12 cellular contexts compared by ENCODE assay signal in genomic region chr15:78830514-78831228, GRCh38. TPM values are rescaled to one million over a fixed set of nuclear protein-coding genes. Genes with fewer than 3 reads are reported as not detected.
DNase-seq lines count a peak whose midpoint lies in the region; ATAC-seq, FAIRE-seq and TF ChIP-seq lines count a peak whose summit lies in the region.
"Had no signal": no experiment of that assay in that cellular context is flagged by ENCODE, and none has a peak within 500 bp of the region (broad histone marks: within the 10 kb centered on the region; RNA-seq: fewer than 3 reads in every experiment).

No MANE protein-coding gene starts in this region.

- no peaks in the 10 kb centered on the region for H4K20me1 ChIP-seq in GM23338 (replicated peaks; ENCODE audit: insufficient read depth)
- H4K20me1 ChIP-seq in astrocyte (ENCODE audit: insufficient read depth, low read length) = no peaks in the 10 kb centered on the region

- FAIRE-seq in astrocyte (lab: Jason Lieb, UNC) = no peak

- H3K4me2 ChIP-seq in GM23338 = peak overlapping the region; percentile 51; the same call in 1 of the 2 replicates
- no peak overlapping the region for H3K4me2 ChIP-seq in astrocyte (ENCODE audit: low read length)

- H3K9ac ChIP-seq in astrocyte (ENCODE audit: low read length) = no peak overlapping the region
- H3K9ac ChIP-seq in colonic mucosa (ENCODE audit: low read depth in 2 of 2, low read length in 2 of 2) = no peak overlapping the region

- no peak overlapping the region for H3K27ac ChIP-seq in CD4-positive, alpha-beta T cell (ENCODE audit: low read depth, low read length)
- H3K27ac ChIP-seq in GM23338 (ENCODE audit: low read depth) (0 out of 2 replicates have a peak overlapping the region, but pooled peaks have one; percentile 19), astrocyte (ENCODE audit: low read depth, low read length) (no peak overlapping the region), colonic mucosa (no peak overlapping the region)
- no peak overlapping the region for H3K27ac ChIP-seq in naive thymus-derived CD4-positive, alpha-beta T cell (ENCODE audit: low read depth, low read length)

- no peaks in the 10 kb centered on the region for H3K36me3 Mint-ChIP-seq in CD4-positive, alpha-beta T cell (ENCODE audit: low read depth)
- H3K36me3 Mint-ChIP-seq in GM23338 (ENCODE audit: low read depth) (no peaks in the 10 kb centered on the region), astrocyte (ENCODE audit: low read depth, unreplicated experiment) (no peaks in the 10 kb centered on the region)
- peaks cover 0 to 3% (median 0%) of the 10 kb centered on the region in 5 donors for H3K36me3 Mint-ChIP-seq in naive thymus-derived CD4-positive, alpha-beta T cell

- peak overlapping the region; percentile 96 for H2AFZ ChIP-seq in GM23338
- peak overlapping the region; percentile 47 for H2AFZ ChIP-seq in astrocyte (ENCODE audit: low read depth, low read length)

- H3K9me3 ChIP-seq in CD4-positive, alpha-beta T cell (ENCODE audit: control insufficient read depth, low read length) = no peaks in the 10 kb centered on the region
- H3K9me3 ChIP-seq in astrocyte (ENCODE audit: insufficient read depth, low read depth, low read length) (no peaks in the 10 kb centered on the region), colonic mucosa (no peaks in the 10 kb centered on the region)
- H3K9me3 ChIP-seq in naive thymus-derived CD4-positive, alpha-beta T cell (ENCODE audit: control insufficient read depth in 2 of 3, low read length in 3 of 3) = no peaks in the 10 kb centered on the region

- POLR2A ChIA-PET in CD4-positive, alpha-beta T cell (lab: Charles Lee) = interaction anchor here (0.6 to 1.2 kb wide), 2 partner anchors 43 to 77 kb away, joined by 3 to 4 read pairs; partner anchors contain the start of gene MORF4L1
- POLR2A ChIA-PET in naive thymus-derived CD4-positive, alpha-beta T cell (lab: Charles Lee) = interaction anchor here (1.1 kb wide), 1 partner anchor 43 kb away, joined by 7 read pairs; the partner anchor contains the start of gene MORF4L1

- H3K27ac Mint-ChIP-seq in CD4-positive, alpha-beta T cell = no peak overlapping the region
- H3K27ac Mint-ChIP-seq in GM23338 = no peak overlapping the region
- no peak overlapping the region for H3K27ac Mint-ChIP-seq in astrocyte (ENCODE audit: unreplicated experiment)
- peak overlapping the region in 1 of 9 donors; percentile 45 for H3K27ac Mint-ChIP-seq in naive thymus-derived CD4-positive, alpha-beta T cell

- H3K4me1 Mint-ChIP-seq in CD4-positive, alpha-beta T cell (ENCODE audit: low read depth) = no peaks in the 10 kb centered on the region
- peaks cover 3% of the 10 kb centered on the region; the same call in 2 of the 3 replicates for H3K4me1 Mint-ChIP-seq in GM23338
- H3K4me1 Mint-ChIP-seq in astrocyte (ENCODE audit: low read depth, unreplicated experiment) = no peaks in the 10 kb centered on the region
- H3K4me1 Mint-ChIP-seq in naive thymus-derived CD4-positive, alpha-beta T cell = peaks cover 0 to 10% (median 3%) of the 10 kb centered on the region in 7 donors

- H3K4me1 ChIP-seq in GM23338 (ENCODE audit: insufficient read depth) = peaks cover 6% of the 10 kb centered on the region; the same call in 1 of the 2 replicates
- H3K4me1 ChIP-seq in astrocyte (ENCODE audit: insufficient read depth, low read length) = no peaks in the 10 kb centered on the region
- no peaks in the 10 kb centered on the region for H3K4me1 ChIP-seq in naive thymus-derived CD4-positive, alpha-beta T cell (ENCODE audit: control insufficient read depth in 2 of 2, insufficient read depth in 2 of 2, low read length in 2 of 2)
- no peaks in the 10 kb centered on the region for H3K4me1 ChIP-seq in colonic mucosa

- H3K9me2 ChIP-seq in GM23338 (ENCODE audit: insufficient read depth) = no peaks in the 10 kb centered on the region

- H3K79me2 ChIP-seq in GM23338 (replicated peaks; ENCODE audit: insufficient read depth) (no peaks in the 10 kb centered on the region), astrocyte (ENCODE audit: insufficient read depth, low read length) (no peaks in the 10 kb centered on the region)

- 0 out of 2 replicates have a peak, but pooled peaks cover 3% of the 10 kb centered on the region for H3F3A ChIP-seq in GM23338 (replicated peaks; ENCODE audit: low read depth)

- H3K9me3 Mint-ChIP-seq in CD4-positive, alpha-beta T cell = no peaks in the 10 kb centered on the region
- H3K9me3 Mint-ChIP-seq in GM23338 = no peaks in the 10 kb centered on the region
- no peaks in the 10 kb centered on the region for H3K9me3 Mint-ChIP-seq in astrocyte (ENCODE audit: unreplicated experiment)
- no peaks in the 10 kb centered on the region for H3K9me3 Mint-ChIP-seq in naive thymus-derived CD4-positive, alpha-beta T cell

- peak; percentile 39 for ATAC-seq in CD4-positive, alpha-beta T cell (ENCODE audit: poor library complexity)
- ATAC-seq in GM23338 = peak; percentile 84
- peak; percentile 57 for ATAC-seq in naive thymus-derived CD4-positive, alpha-beta T cell
- ATAC-seq in GM21825 (IDR thresholded peaks at IDR 0.05; ENCODE audit: unreplicated experiment) = no peak
- ATAC-seq: PC-3 had no signal

- H3K4me3 Mint-ChIP-seq in CD4-positive, alpha-beta T cell = peak overlapping the region; percentile 73
- H3K4me3 Mint-ChIP-seq in GM23338 (no peak overlapping the region), astrocyte (ENCODE audit: unreplicated experiment) (no peak overlapping the region)
- peak overlapping the region; percentile 45 to 89 (median 77) for H3K4me3 Mint-ChIP-seq in naive thymus-derived CD4-positive, alpha-beta T cell

- DNase-seq in CD4-positive, alpha-beta T cell = peak in 1 of 10 experiments; percentile 1
- peak; percentile 74 for DNase-seq in GM23338 (ENCODE audit: low spot score)
- no peak for DNase-seq in astrocyte (ENCODE audit: low read depth)
- peak in 3 of 9 donors; percentile 10 to 20 (median 18) for DNase-seq in naive thymus-derived CD4-positive, alpha-beta T cell
- no peak for DNase-seq in SKM-1 treated with dmso at 0.1 percent for 144 hours (lab: John Stamatoyannopoulos, UW; ENCODE audit: unreplicated experiment)
- DNase-seq in NCI-H2029 treated with DMSO at 0.1 percent for 48 hours (lab: John Stamatoyannopoulos, UW) = no peak
- no peak for DNase-seq in colonic mucosa
- DNase-seq: COR-L47; PC-3; stimulated activated CD4-positive, alpha-beta T cell treated with anti-CD3 and anti-CD28 coated beads, Interleukin-12 subunit alpha, Interleukin-12 subunit beta, amount 100 ng/mL, for 4 hours; stimulated activated CD8-positive, alpha-beta memory T cell treated with anti-CD3 and anti-CD28 coated beads, Interleukin-4, amount 100 ng/mL, for 48 hours had no signal

- no peaks in the 10 kb centered on the region for H3K27me3 ChIP-seq in CD4-positive, alpha-beta T cell (ENCODE audit: control insufficient read depth, insufficient read depth, low read length)
- no peaks in the 10 kb centered on the region for H3K27me3 ChIP-seq in GM23338 (ENCODE audit: insufficient read depth)
- H3K27me3 ChIP-seq in astrocyte (ENCODE audit: insufficient read depth, low read length) = peaks cover 8% of the 10 kb centered on the region
- no peaks in the 10 kb centered on the region for H3K27me3 ChIP-seq in naive thymus-derived CD4-positive, alpha-beta T cell (ENCODE audit: control insufficient read depth in 2 of 2, insufficient read depth in 2 of 2, low read length in 2 of 2)
- no peaks in the 10 kb centered on the region for H3K27me3 ChIP-seq in colonic mucosa

- H3K36me3 ChIP-seq in GM23338 (ENCODE audit: insufficient read depth) (no peaks in the 10 kb centered on the region), astrocyte (ENCODE audit: insufficient read depth, low read length) (no peaks in the 10 kb centered on the region), colonic mucosa (no peaks in the 10 kb centered on the region)
- no peaks in the 10 kb centered on the region for H3K36me3 ChIP-seq in naive thymus-derived CD4-positive, alpha-beta T cell (ENCODE audit: control insufficient read depth in 2 of 3, insufficient read depth in 3 of 3, low read length in 3 of 3)

- TF ChIP-seq CTCF in CD4-positive, alpha-beta T cell (IDR thresholded peaks at IDR 0.05) = no peak
- TF ChIP-seq CTCF in GM23338 (conservative IDR thresholded peaks at IDR 0.05; ENCODE audit: low read depth in 2 of 2) = no peak
- no peak for TF ChIP-seq CTCF in astrocyte (IDR thresholded peaks at IDR 0.05; ENCODE audit: insufficient read depth, low read depth, low read length)
- no peak for TF ChIP-seq CTCF in colonic mucosa (IDR thresholded peaks at IDR 0.05)

- CTCF ChIA-PET in CD4-positive, alpha-beta T cell (lab: Charles Lee) = no interaction called here
- CTCF ChIA-PET in naive thymus-derived CD4-positive, alpha-beta T cell (lab: Charles Lee) = interaction anchor here (0.6 kb wide), 1 partner anchor 295 kb away, joined by 3 read pairs; no protein-coding TSS in a partner anchor

- H3K4me3 ChIP-seq in GM23338 = peak overlapping the region; percentile 40; the same call in 1 of the 2 replicates
- H3K4me3 ChIP-seq in astrocyte (ENCODE audit: insufficient read depth, low read depth, low read length) = no peak overlapping the region
- H3K4me3 ChIP-seq in naive thymus-derived CD4-positive, alpha-beta T cell (ENCODE audit: low read length) = peak overlapping the region; percentile 49
- H3K4me3 ChIP-seq in colonic mucosa = no peak overlapping the region

- intact Hi-C loops in CD4-positive, alpha-beta T cell (cut with DNase I, micrococcal nuclease) = no loop called here
- intact Hi-C loops in naive thymus-derived CD4-positive, alpha-beta T cell (cut with micrococcal nuclease) = no loop called here
- intact Hi-C loops in colonic mucosa (cut with DNase I) = no loop called here

- peaks cover 22% of the 10 kb centered on the region for H3K27me3 Mint-ChIP-seq in CD4-positive, alpha-beta T cell
- H3K27me3 Mint-ChIP-seq in GM23338 (ENCODE audit: insufficient read depth, low read depth, poor library complexity) = peaks cover 7% of the 10 kb centered on the region
- H3K27me3 Mint-ChIP-seq in astrocyte (ENCODE audit: low read depth, unreplicated experiment) = peaks cover 26% of the 10 kb centered on the region
- peaks cover 3 to 26% (median 9%) of the 10 kb centered on the region in 5 donors for H3K27me3 Mint-ChIP-seq in naive thymus-derived CD4-positive, alpha-beta T cell

TF ChIP-seq in GM23338, 12 proteins besides CTCF, POLR2A, EP300 and RAD21:
- no peak for TF ChIP-seq STAT1 (IDR thresholded peaks at IDR 0.05; ENCODE audit: unreplicated experiment)
TF ChIP-seq in GM23338: peak in this region for 0.

RNA-seq across cellular contexts. Expression of gene ADAMTS7, which starts 19.4 kb away (rescaled TPM):
- under 1 TPM; 0.11 to 0.30 TPM for total RNA-seq in CD4-positive, alpha-beta T cell
- total RNA-seq in GM23338 (2014; rRNA removed; shearing (Covaris generic)) = 46.5 and 52.7 TPM in 2 replicates
- 11.2 and 11.6 TPM in 2 replicates for polyA plus RNA-seq in GM23338 (2016; fragmentation: Nextera tagmentation; extraction: Ambion mirVana)
- total RNA-seq in astrocyte (21.4 and 25.5 TPM in 2 replicates), colonic mucosa (1 to 10 TPM; 1.6 to 1.8 TPM)
- total RNA-seq in naive thymus-derived CD4-positive, alpha-beta T cell = 1 to 10 TPM in 1 of 5 experiments, not detected in 4; 1.5 TPM
- not detected for polyA plus RNA-seq in naive thymus-derived CD4-positive, alpha-beta T cell

RNA-seq across cellular contexts. Expression of gene MORF4L1, which starts 42.0 kb away (rescaled TPM):
- total RNA-seq in CD4-positive, alpha-beta T cell = 100 to 1,000 TPM; 463 to 496 TPM
- total RNA-seq in GM23338 (2014; rRNA removed; shearing (Covaris generic)) = 491 and 520 TPM in 2 replicates
- 571 and 611 TPM in 2 replicates for polyA plus RNA-seq in GM23338 (2016; fragmentation: Nextera tagmentation; extraction: Ambion mirVana)
- total RNA-seq in astrocyte (398 and 411 TPM in 2 replicates), colonic mucosa (100 to 1,000 TPM; 221 to 237 TPM)
- total RNA-seq in naive thymus-derived CD4-positive, alpha-beta T cell = 100 to 1,000 TPM; 246 to 405 (median 264) TPM
- 100 to 1,000 TPM; 320 to 394 TPM for polyA plus RNA-seq in naive thymus-derived CD4-positive, alpha-beta T cell

Comparison
In these comparisons a context has a peak if more than half of its experiments do, and no peak if none do; other contexts are left out.
1. H3K4me3 Mint-ChIP-seq: peak in CD4-positive, alpha-beta T cell (single experiment) and naive thymus-derived CD4-positive, alpha-beta T cell (10 of 10); none in GM23338 (single experiment) and astrocyte (single experiment).
2. H3K4me3 ChIP-seq: peak in GM23338 (single experiment) and naive thymus-derived CD4-positive, alpha-beta T cell (single experiment); none in astrocyte (single experiment) and colonic mucosa (single experiment).